ENCODE assay signal across 8 cellular contexts in the genomic region with DNA sequence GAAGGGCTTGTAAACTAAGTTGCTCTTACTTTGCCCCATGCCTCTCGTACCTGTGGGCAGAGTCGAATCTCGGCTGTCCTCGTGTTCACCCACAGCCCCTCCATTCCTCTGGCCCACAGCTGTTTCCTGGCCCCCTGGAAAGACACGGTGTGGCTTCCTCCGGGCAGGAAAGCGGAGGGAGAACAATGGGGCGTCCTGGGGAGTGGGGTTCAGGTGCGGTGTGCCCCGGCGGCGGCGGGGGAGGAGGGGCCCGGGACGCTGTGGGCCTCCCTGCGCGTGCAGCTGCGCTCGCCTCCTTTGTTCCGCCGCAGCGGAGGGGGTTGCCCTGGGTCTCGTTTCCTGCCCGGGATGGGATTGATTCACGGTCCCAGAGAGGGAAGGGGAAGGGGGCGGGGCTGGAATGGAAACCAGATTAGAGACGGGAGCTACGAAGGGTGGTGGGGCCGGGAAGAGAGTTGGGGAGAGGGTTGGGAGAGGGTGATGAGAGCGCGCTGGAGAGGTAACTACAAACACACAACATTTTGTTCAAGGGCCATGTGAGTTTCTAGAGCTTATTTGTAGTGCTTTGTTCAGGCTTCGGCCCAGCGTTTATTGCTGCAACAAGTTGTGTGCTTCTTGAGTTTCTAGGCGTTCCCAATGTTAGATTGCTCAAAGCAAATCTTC. TPM values are rescaled to one million over a fixed set of nuclear protein-coding genes. Genes with fewer than 3 reads are reported as not detected.
DNase-seq lines count a peak whose midpoint lies in the region; ATAC-seq and TF ChIP-seq lines count a peak whose summit lies in the region.

No MANE protein-coding gene starts in this region.

- no peaks in the 10 kb centered on the region for H4K20me1 ChIP-seq in PC-9 (ENCODE audit: insufficient read depth)

- H3K9me2 ChIP-seq in PC-9 (ENCODE audit: insufficient read depth): no peaks in the 10 kb centered on the region

- H3K4me1 ChIP-seq in PC-9 (replicated peaks; ENCODE audit: insufficient read depth) (peaks cover 28% of the 10 kb centered on the region), adipocyte (ENCODE audit: control insufficient read depth, insufficient read depth, low read length) (peaks cover 39% of the 10 kb centered on the region)

- CTCF ChIA-PET in PC-9 (lab: Charles Lee): interaction anchor here (0.6 to 0.7 kb wide), 2 partner anchors 80 to 233 kb away, joined by 3 to 4 read pairs; no protein-coding TSS in a partner anchor

- peak overlapping the region; percentile 85 for H2AFZ ChIP-seq in PC-9

- POLR2A ChIA-PET in PC-9 (lab: Charles Lee; ENCODE audit: unreplicated experiment): interaction anchor here (0.6 kb wide), 1 partner anchor 78 kb away, joined by 4 read pairs; no protein-coding TSS in a partner anchor

- peaks cover 12% of the 10 kb centered on the region; the same call in 1 of the 2 replicates for H3F3A ChIP-seq in PC-9 (ENCODE audit: insufficient read depth, low read depth)

- H3K9me3 ChIP-seq in PC-9 (ENCODE audit: insufficient read depth, low read depth) (no peaks in the 10 kb centered on the region), adipocyte (ENCODE audit: control insufficient read depth, low read length) (no peaks in the 10 kb centered on the region)

- H3K27me3 ChIP-seq in PC-9 (ENCODE audit: insufficient read depth, low read depth) (no peaks in the 10 kb centered on the region), adipocyte (replicated peaks; ENCODE audit: control insufficient read depth, insufficient read depth, low read length) (no peaks in the 10 kb centered on the region)

- no peak for TF ChIP-seq CTCF in PC-9 (conservative IDR thresholded peaks at IDR 0.05)
- TF ChIP-seq CTCF in retinal pigment epithelial cell (conservative IDR thresholded peaks at IDR 0.05; ENCODE audit: low read depth, low read length): no peak

- ATAC-seq in HG02852 (IDR thresholded peaks at IDR 0.05; ENCODE audit: unreplicated experiment): peak; percentile 1

- intact Hi-C loops in PC-9 (cut with micrococcal nuclease; ENCODE audit: unreplicated experiment): loop anchor here (1.0 to 5.0 kb wide), 4 partner anchors 27 to 255 kb away; no protein-coding TSS in a partner anchor

- peaks cover 55% of the 10 kb centered on the region for H3K79me2 ChIP-seq in PC-9 (ENCODE audit: low read depth)

- H3K27ac ChIP-seq in PC-9 (peak overlapping the region; percentile 61), substantia nigra (ENCODE audit: low read depth, low read length, poor library complexity, severe bottlenecking) (no peak overlapping the region)

- peak overlapping the region; percentile 88 for H3K9ac ChIP-seq in adipocyte (ENCODE audit: low read length)

- BruUV-seq in PC-9 (replicated peaks; lab: Mats Ljungman, UMichigan): no TSS peak

- peak overlapping the region; percentile 92 for H3K4me3 ChIP-seq in PC-9
- H3K4me3 ChIP-seq in adipocyte (ENCODE audit: low read length): peak overlapping the region; percentile 90
- peak overlapping the region; percentile 75 for H3K4me3 ChIP-seq in retinal pigment epithelial cell (ENCODE audit: low read length)

- DNase-seq in DMS79 treated with DMSO at 0.1 percent for 48 hours (lab: John Stamatoyannopoulos, UW) (peak; percentile 35), PC-9 (peak; percentile 49 to 50), adipocyte (ENCODE audit: low read depth) (peak; percentile 83), hepatic stellate cell (ENCODE audit: low spot score) (peak; percentile 50), retinal pigment epithelial cell (ENCODE audit: low read depth) (no peak), substantia nigra (lab: John Stamatoyannopoulos, UW) (no peak), hypothalamus (lab: John Stamatoyannopoulos, UW) (no peak)

- peak overlapping the region; percentile 86 for H3K4me2 ChIP-seq in PC-9

- H3K36me3 ChIP-seq in PC-9 (ENCODE audit: low read depth) (no peaks in the 10 kb centered on the region), adipocyte (ENCODE audit: control insufficient read depth, insufficient read depth, low read length, severe bottlenecking) (peaks cover 2% of the 10 kb centered on the region)

RNA-seq across cellular contexts. Expression of a gene that starts 0.8 kb away (rescaled TPM):
- total RNA-seq in PC-9 (2021): 48.5 and 55.0 TPM in 2 replicates

Comparison
In these comparisons a context has a peak if more than half of its experiments do, and no peak if none do; other contexts are left out.
1. DNase-seq: peak in DMS79 treated with DMSO at 0.1 percent for 48 hours (single experiment), PC-9 (2 of 2), adipocyte (single experiment) and hepatic stellate cell (single experiment); none in retinal pigment epithelial cell (single experiment), substantia nigra (0 of 49) and hypothalamus (0 of 51).
2. Peak in every context shown above with its lines, with median percentiles within 50 percentile points of each other: H3K4me3 ChIP-seq.